Comparison of ENCODE assay signal across 30 cellular contexts in the genomic region with DNA sequence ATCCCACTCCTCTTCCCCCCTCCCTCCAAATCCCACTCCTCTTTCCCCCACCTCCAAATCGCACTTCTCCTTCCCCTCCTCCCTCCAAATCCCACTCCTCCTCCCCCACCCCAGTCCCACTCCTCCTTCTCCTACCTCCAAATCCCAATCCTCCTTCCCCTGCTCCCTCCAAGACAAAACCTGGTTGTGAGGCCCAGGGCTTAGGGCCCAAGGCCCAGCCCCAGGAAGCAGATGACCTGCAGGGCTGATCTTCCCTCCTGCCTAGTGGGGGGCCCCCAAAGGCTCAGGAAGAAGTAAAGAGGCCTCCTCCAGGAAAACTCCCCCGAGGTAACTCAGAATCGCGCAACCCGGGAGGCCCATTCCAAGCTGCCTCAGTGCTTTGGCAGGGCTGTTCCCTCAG. TPM values are rescaled to one million over a fixed set of nuclear protein-coding genes. Genes with fewer than 3 reads are reported as not detected.
A peak's percentile ranks its signal among the peaks of the same experiment; 100 is the strongest.
DNase-seq lines count a peak whose midpoint lies in the region; ATAC-seq, FAIRE-seq and TF ChIP-seq lines count a peak whose summit lies in the region.
"Had no signal": no experiment of that assay in that cellular context is flagged by ENCODE, and none has a peak within 500 bp of the region (broad histone marks: within the 10 kb centered on the region; RNA-seq: fewer than 3 reads in every experiment).

No MANE protein-coding gene starts in this region.

- no peaks in the 10 kb centered on the region for H3K9me2 ChIP-seq in hepatocyte (replicated peaks; ENCODE audit: insufficient read depth)

- no peak overlapping the region for H2BK120ac ChIP-seq in H9 (ENCODE audit: low read depth, low read length, poor library complexity, severe bottlenecking)

- H4K5ac ChIP-seq in H9 (ENCODE audit: insufficient read length, low read depth, low read length) = no peak overlapping the region

- no peak for ATAC-seq in T-helper 17 cell
- ATAC-seq: activated CD8-positive, alpha-beta T cell treated with anti-CD3 and anti-CD28 coated beads for 36 hours; activated T-helper 17 cell treated with anti-CD3 and anti-CD28 coated beads, Interleukin-2, amount 50 U/mL, for 72 hours; gastroesophageal sphincter; HCT116; natural killer cell had no signal

- H3K27ac ChIP-seq in H9 (ENCODE audit: insufficient read length, low read depth, low read length) (no peak overlapping the region), hepatocyte (peak overlapping the region; percentile 69), osteoblast (ENCODE audit: low read depth, low read length) (no peak overlapping the region), brain microvascular endothelial cell (no peak overlapping the region)
- H3K27ac ChIP-seq: right lobe of liver, suprapubic skin had no signal

- no peak overlapping the region for H2BK15ac ChIP-seq in H9 (ENCODE audit: low read depth, low read length)

- H2BK5ac ChIP-seq in H9 (ENCODE audit: insufficient read length, low read length) = no peak overlapping the region

- no peak overlapping the region for H3K18ac ChIP-seq in H9 (ENCODE audit: insufficient read length, low read depth, low read length)

- no peak overlapping the region for H4K91ac ChIP-seq in H9 (ENCODE audit: insufficient read length, low read depth, low read length)

- no peak overlapping the region for H3K4me2 ChIP-seq in H9 (ENCODE audit: insufficient read depth, insufficient read length, low read length)
- H3K4me2 ChIP-seq in hepatocyte = peak overlapping the region; percentile 20
- H3K4me2 ChIP-seq in osteoblast (ENCODE audit: insufficient read depth, low read length) = no peak overlapping the region

- H3K56ac ChIP-seq in H9 (ENCODE audit: insufficient read length, low read depth, low read length) = no peak overlapping the region

- H2BK12ac ChIP-seq in H9 (ENCODE audit: insufficient read length, low read depth, low read length) = no peak overlapping the region

- no peak overlapping the region for H3T11ph ChIP-seq in H9 (ENCODE audit: low read length)

- no peak overlapping the region for H3K4me3 Mint-ChIP-seq in H9
- no peak overlapping the region for H3K4me3 Mint-ChIP-seq in T-helper 17 cell
- H3K4me3 Mint-ChIP-seq: activated CD8-positive, alpha-beta T cell treated with anti-CD3 and anti-CD28 coated beads for 36 hours; activated naive CD4-positive, alpha-beta T cell treated with anti-CD3 and anti-CD28 coated beads, Interleukin-2, amount 50 U/mL, for 24 hours; activated T-helper 17 cell treated with anti-CD3 and anti-CD28 coated beads, Interleukin-2, amount 50 U/mL, for 72 hours; immature natural killer cell; natural killer cell had no signal

- H3K23me2 ChIP-seq in H9 (ENCODE audit: insufficient read length, low read depth, low read length, poor library complexity, severe bottlenecking) = no peaks in the 10 kb centered on the region

- DNase-seq in H9 = no peak
- DNase-seq in T-helper 17 cell = no peak
- DNase-seq in hepatocyte (ENCODE audit: low spot score) = no peak
- DNase-seq in osteoblast (ENCODE audit: insufficient read length, low spot score, missing footprints) = peak; percentile 37
- DNase-seq in activated effector memory CD4-positive, alpha-beta T cell treated with anti-CD3 and anti-CD28 coated beads, Interleukin-2, amount 50 U/mL, for 16 hours = no peak
- no peak for DNase-seq in GM19239 (ENCODE audit: insufficient read length, low spot score)
- DNase-seq in stimulated activated naive CD4-positive, alpha-beta T cell (lab: John Stamatoyannopoulos, UW) = no peak
- no peak for DNase-seq in brain microvascular endothelial cell
- DNase-seq: activated CD4-positive, CD25-positive, alpha-beta regulatory T cell treated with anti-CD3 and anti-CD28 coated beads, Interleukin-2, amount 50 U/mL, for 72 hours; activated CD8-positive, alpha-beta T cell treated with anti-CD3 and anti-CD28 coated beads for 36 hours; COR-L47; dermis blood vessel endothelial cell; DMS79; hippocampal formation; immature natural killer cell; natural killer cell; NCI-H1694; NCI-H510A treated with DMSO at 0.1 percent for 48 hours; NK-92 treated with Interleukin-12 subunit alpha and Interleukin-12 subunit beta, amount 100 ng/mL, for 24 hours; right lobe of liver; stimulated activated CD4-positive, alpha-beta T cell treated with anti-CD3 and anti-CD28 coated beads, Interleukin-12 subunit alpha, Interleukin-12 subunit beta, amount 100 ng/mL, for 4 hours; stimulated activated CD4-positive, alpha-beta T cell treated with anti-CD3 and anti-CD28 coated beads, Interleukin-4, amount 100 ng/mL, for 1 hour; T-helper 1 cell had no signal

- no peak overlapping the region for H3K4ac ChIP-seq in H9 (ENCODE audit: low read depth, low read length)

- peaks cover 32 to 50% of the 10 kb centered on the region in 2 experiments for H3K4me1 Mint-ChIP-seq in H9
- H3K4me1 Mint-ChIP-seq in T-helper 17 cell = peaks cover 15% of the 10 kb centered on the region

- no peak overlapping the region for H2AK5ac ChIP-seq in H9 (ENCODE audit: insufficient read length, low read length)

- no peak overlapping the region for H4K8ac ChIP-seq in H9 (replicated peaks; ENCODE audit: insufficient read length, low read depth, low read length)

- H3K4me3 ChIP-seq in hepatocyte = no peak overlapping the region
- H3K4me3 ChIP-seq in osteoblast (ENCODE audit: insufficient read depth, low read length) = no peak overlapping the region
- no peak overlapping the region for H3K4me3 ChIP-seq in brain microvascular endothelial cell (ENCODE audit: low read depth, low read length)
- H3K4me3 ChIP-seq: gastroesophageal sphincter, right lobe of liver, suprapubic skin had no signal

- H3K4me1 ChIP-seq in H9 (ENCODE audit: insufficient read depth, low read length) (peaks cover 3% of the 10 kb centered on the region; the same call in 1 of the 2 replicates), hepatocyte (ENCODE audit: insufficient read depth) (peaks cover 33% of the 10 kb centered on the region), osteoblast (ENCODE audit: insufficient read depth, low read length) (peaks cover 15% of the 10 kb centered on the region)

- H3K36me3 Mint-ChIP-seq in H9 (ENCODE audit: insufficient read depth in 1 of 3, low read depth in 3 of 3) (peaks cover 16 to 50% (median 44%) of the 10 kb centered on the region in 3 experiments), T-helper 17 cell (ENCODE audit: low read depth) (no peaks in the 10 kb centered on the region)
- H3K36me3 Mint-ChIP-seq: activated naive CD4-positive, alpha-beta T cell treated with anti-CD3 and anti-CD28 coated beads, Interleukin-2, amount 50 U/mL, for 24 hours; natural killer cell had no signal

- FAIRE-seq in GM19239 (lab: Jason Lieb, UNC) = no peak
- FAIRE-seq: endothelial cell of umbilical vein, TTC549 had no signal

- H3K9me3 ChIP-seq in H9 (ENCODE audit: control insufficient read depth, low read depth, low read length) (no peaks in the 10 kb centered on the region), T-helper 17 cell (ENCODE audit: control insufficient read depth, low read length, poor library complexity, severe bottlenecking) (no peaks in the 10 kb centered on the region), hepatocyte (ENCODE audit: low read depth) (no peaks in the 10 kb centered on the region), osteoblast (ENCODE audit: low read depth, low read length) (no peaks in the 10 kb centered on the region)
- H3K9me3 ChIP-seq: gastroesophageal sphincter, right lobe of liver, suprapubic skin had no signal

- no peaks in the 10 kb centered on the region for H3K27me3 Mint-ChIP-seq in H9 (ENCODE audit: low read depth)
- no peaks in the 10 kb centered on the region for H3K27me3 Mint-ChIP-seq in T-helper 17 cell
- H3K27me3 Mint-ChIP-seq: activated CD8-positive, alpha-beta T cell treated with anti-CD3 and anti-CD28 coated beads for 36 hours; activated naive CD4-positive, alpha-beta T cell treated with anti-CD3 and anti-CD28 coated beads, Interleukin-2, amount 50 U/mL, for 24 hours; activated T-helper 17 cell treated with anti-CD3 and anti-CD28 coated beads, Interleukin-2, amount 50 U/mL, for 72 hours had no signal

- H3K9me3 Mint-ChIP-seq in H9 = peaks cover 4 to 5% of the 10 kb centered on the region in 2 experiments; a peak in 2 of 5 replicates
- H3K9me3 Mint-ChIP-seq: activated CD8-positive, alpha-beta T cell treated with anti-CD3 and anti-CD28 coated beads for 36 hours; activated naive CD4-positive, alpha-beta T cell treated with anti-CD3 and anti-CD28 coated beads, Interleukin-2, amount 50 U/mL, for 24 hours; activated T-helper 17 cell treated with anti-CD3 and anti-CD28 coated beads, Interleukin-2, amount 50 U/mL, for 72 hours; immature natural killer cell; natural killer cell had no signal

- no peak for TF ChIP-seq CTCF in H9 (conservative IDR thresholded peaks at IDR 0.05)
- no peak for TF ChIP-seq CTCF in hepatocyte (IDR thresholded peaks at IDR 0.05; ENCODE audit: poor library complexity)
- TF ChIP-seq CTCF in osteoblast (IDR thresholded peaks at IDR 0.05; ENCODE audit: extremely low read depth, low read depth, low read length) = no peak
- TF ChIP-seq CTCF in brain microvascular endothelial cell (IDR thresholded peaks at IDR 0.05; ENCODE audit: low read depth, low read length, missing control alignments) = no peak

- H3K27ac Mint-ChIP-seq in H9 (peak overlapping the region; percentile 75 to 95 (median 93); a peak in 4 of 7 replicates), T-helper 17 cell (peak overlapping the region; percentile 11)
- H3K27ac Mint-ChIP-seq: activated CD8-positive, alpha-beta T cell treated with anti-CD3 and anti-CD28 coated beads for 36 hours; activated naive CD4-positive, alpha-beta T cell treated with anti-CD3 and anti-CD28 coated beads, Interleukin-2, amount 50 U/mL, for 24 hours; activated T-helper 17 cell treated with anti-CD3 and anti-CD28 coated beads, Interleukin-2, amount 50 U/mL, for 72 hours; immature natural killer cell; natural killer cell had no signal

- in situ Hi-C loops in brain microvascular endothelial cell (cut with HindIII; ENCODE audit: low pct_ligation_motif_present, low sequenced_read_pairs) = no loop called here

- no peak overlapping the region for H3K23ac ChIP-seq in H9 (ENCODE audit: insufficient read length, low read depth, low read length)

- no peaks in the 10 kb centered on the region for H4K20me1 ChIP-seq in H9 (ENCODE audit: control insufficient read depth, insufficient read depth, insufficient read length)
- H4K20me1 ChIP-seq in hepatocyte (ENCODE audit: insufficient read depth, poor library complexity, severe bottlenecking) = peaks cover 65% of the 10 kb centered on the region
- peaks cover 62% of the 10 kb centered on the region for H4K20me1 ChIP-seq in osteoblast (ENCODE audit: insufficient read depth, low read length)

- no peaks in the 10 kb centered on the region for H3K27me3 ChIP-seq in H9 (ENCODE audit: insufficient read depth, low read length)
- no peaks in the 10 kb centered on the region for H3K27me3 ChIP-seq in hepatocyte
- H3K27me3 ChIP-seq in osteoblast (ENCODE audit: insufficient read depth, low read length) = no peaks in the 10 kb centered on the region
- H3K27me3 ChIP-seq in brain microvascular endothelial cell (replicated peaks) = no peaks in the 10 kb centered on the region
- H3K27me3 ChIP-seq: gastroesophageal sphincter, right lobe of liver, suprapubic skin had no signal

- 0 out of 2 replicates have a peak overlapping the region, but pooled peaks have one; percentile 43 for H3K14ac ChIP-seq in H9 (ENCODE audit: insufficient read depth, low read length)

- peaks cover 11% of the 10 kb centered on the region for H3K79me1 ChIP-seq in H9 (ENCODE audit: insufficient read depth, low read depth, low read length, poor library complexity, severe bottlenecking)

- 100% methylated on average over 1 of the region's 5 CpGs for WGBS in H9 (ENCODE audit: extremely low coverage, insufficient read length, low lambda C conversion rate)
- 58% methylated on average over 4 of the region's 5 CpGs for WGBS in hepatocyte (ENCODE audit: low lambda C conversion rate, missing lambda C conversion rate)

- no peak overlapping the region for H2AFZ ChIP-seq in H9 (ENCODE audit: low read length)
- H2AFZ ChIP-seq in hepatocyte = no peak overlapping the region
- H2AFZ ChIP-seq in osteoblast (ENCODE audit: low read length) = no peak overlapping the region

- H3K36me3 ChIP-seq in hepatocyte (replicated peaks; ENCODE audit: insufficient read depth, low read depth) (no peaks in the 10 kb centered on the region), osteoblast (ENCODE audit: insufficient read depth, low read length) (peaks cover 4% of the 10 kb centered on the region), brain microvascular endothelial cell (replicated peaks) (no peaks in the 10 kb centered on the region)
- H3K36me3 ChIP-seq: right lobe of liver, suprapubic skin had no signal

- peaks cover 33% of the 10 kb centered on the region; the same call in 1 of the 2 replicates for H3K79me2 ChIP-seq in H9 (ENCODE audit: insufficient read depth, low read length)
- H3K79me2 ChIP-seq in hepatocyte = peaks cover 98% of the 10 kb centered on the region
- H3K79me2 ChIP-seq in osteoblast (ENCODE audit: insufficient read depth, low read length) = peaks cover 88% of the 10 kb centered on the region

- no peak overlapping the region for H3K9ac ChIP-seq in H9 (ENCODE audit: extremely low read depth, insufficient read length, low read length)

- no peak overlapping the region for H2BK20ac ChIP-seq in H9 (ENCODE audit: low read depth, low read length, poor library complexity, severe bottlenecking)

RNA-seq across cellular contexts. Expression of a gene that starts 34.5 kb away (rescaled TPM):
- total RNA-seq in H9 (2021) (220 and 226 TPM in 2 replicates), T-helper 17 cell (100 to 1,000 TPM; 107 to 119 TPM), hepatocyte (12.9 and 40.3 TPM in 2 replicates), osteoblast (45.2 and 47.1 TPM in 2 replicates)
- 121 and 136 TPM in 2 replicates for polyA plus RNA-seq in hepatocyte
